ENCODE assay signal across 11 cellular contexts in genomic region chr12:64104376-64104775, GRCh38.
A peak's percentile ranks its signal among the peaks of the same experiment; 100 is the strongest.
DNase-seq lines count a peak whose midpoint lies in the region; ATAC-seq, FAIRE-seq and TF ChIP-seq lines count a peak whose summit lies in the region.
"Had no signal": no experiment of that assay in that cellular context is flagged by ENCODE, and none has a peak within 500 bp of the region (broad histone marks: within the 10 kb centered on the region; RNA-seq: fewer than 3 reads in every experiment).

No MANE protein-coding gene starts in this region.

- no peaks in the 10 kb centered on the region for H3K36me3 ChIP-seq in trophoblast cell (ENCODE audit: control insufficient read depth in 1 of 2, insufficient read depth in 2 of 2, low read length in 2 of 2)
- H3K36me3 ChIP-seq: upper lobe of left lung had no signal

- no peak overlapping the region for H2BK12ac ChIP-seq in trophoblast cell (ENCODE audit: low read length)

- peak; percentile 33 for DNase-seq in AG20443 (ENCODE audit: low spot score)
- DNase-seq in RPMI7951 (ENCODE audit: low read depth) = peak; percentile 48
- peak; percentile 24 for DNase-seq in fibroblast of gingiva (ENCODE audit: low read depth)
- DNase-seq in trophoblast cell = peak; percentile 4 to 39
- DNase-seq in GM12891 (ENCODE audit: insufficient read length, low spot score) = no peak
- no peak for DNase-seq in activated T-cell treated with anti-CD3 and anti-CD28 coated beads, Interleukin-2, amount 50 U/mL, for 48 hours
- no peak for DNase-seq in OCI-M1 (lab: John Stamatoyannopoulos, UW)
- DNase-seq: AML-193; effector CD8-positive, alpha-beta T cell; upper lobe of left lung had no signal

- H2BK5ac ChIP-seq in trophoblast cell (ENCODE audit: low read depth, low read length, poor library complexity) = no peak overlapping the region

- H3K27me3 ChIP-seq in trophoblast cell (ENCODE audit: insufficient read depth, low read length) = no peaks in the 10 kb centered on the region
- H3K27me3 ChIP-seq: upper lobe of left lung had no signal

- H3K9ac ChIP-seq in trophoblast cell (ENCODE audit: low read length) = no peak overlapping the region

- FAIRE-seq in GM12891 (lab: Jason Lieb, UNC) = no peak

- H3K27ac ChIP-seq in trophoblast cell (ENCODE audit: low read depth, low read length) = no peak overlapping the region
- H3K27ac ChIP-seq: upper lobe of left lung had no signal

- no peak overlapping the region for H3K4me2 ChIP-seq in trophoblast cell (ENCODE audit: low read length)

- H4K12ac ChIP-seq in trophoblast cell (ENCODE audit: low read depth, low read length) = no peak overlapping the region

- H3K4ac ChIP-seq in trophoblast cell (ENCODE audit: low read depth, low read length) = no peak overlapping the region

- no peak overlapping the region for H4K8ac ChIP-seq in trophoblast cell (ENCODE audit: low read depth, low read length)

- H3K9me3 ChIP-seq in trophoblast cell (ENCODE audit: insufficient read depth, low read depth, low read length) = no peaks in the 10 kb centered on the region
- H3K9me3 ChIP-seq: upper lobe of left lung had no signal

- no peaks in the 10 kb centered on the region for H3K79me2 ChIP-seq in trophoblast cell (ENCODE audit: control insufficient read depth, insufficient read depth, low read length, poor library complexity)

- no peak overlapping the region for H3K23ac ChIP-seq in trophoblast cell (ENCODE audit: low read length)

- no peak overlapping the region for H2BK120ac ChIP-seq in trophoblast cell (ENCODE audit: insufficient read depth, low read length, poor library complexity)

- TF ChIP-seq POLR2A in GM12891 (IDR thresholded peaks at IDR 0.05; ENCODE audit: low read depth, low read length) = no peak

- no peak overlapping the region for H4K91ac ChIP-seq in trophoblast cell (ENCODE audit: low read depth, low read length)

- H3K4me1 ChIP-seq in trophoblast cell (ENCODE audit: control insufficient read depth in 1 of 2, insufficient read depth in 2 of 2, low read length in 2 of 2) = no peaks in the 10 kb centered on the region
- H3K4me1 ChIP-seq: upper lobe of left lung had no signal

- no peak overlapping the region for H3K4me3 ChIP-seq in trophoblast cell (ENCODE audit: low read depth, low read length)
- H3K4me3 ChIP-seq: upper lobe of left lung had no signal

- no CpG with 5 or more reads among the region's 7 CpGs for WGBS in trophoblast cell (ENCODE audit: extremely low coverage, insufficient coverage, insufficient read length)

- H3K18ac ChIP-seq in trophoblast cell (ENCODE audit: low read length) = no peak overlapping the region

- no peak for ATAC-seq in HG03521 (IDR thresholded peaks at IDR 0.05; ENCODE audit: unreplicated experiment)

- no peak overlapping the region for H3K14ac ChIP-seq in trophoblast cell (ENCODE audit: low read length)

- no peaks in the 10 kb centered on the region for H3K79me1 ChIP-seq in trophoblast cell (ENCODE audit: low read length)

- no peak overlapping the region for H2AFZ ChIP-seq in trophoblast cell (ENCODE audit: insufficient read depth, low read length, poor library complexity)

- H2AK5ac ChIP-seq in trophoblast cell (ENCODE audit: low read length) = no peak overlapping the region

TF ChIP-seq in GM12891, 5 proteins besides CTCF, POLR2A, EP300 and RAD21:
- TF ChIP-seq POLR2AphosphoS5 (IDR thresholded peaks at IDR 0.05; ENCODE audit: low read depth, low read length) = no peak
- TF ChIP-seq POU2F2 (IDR thresholded peaks at IDR 0.05; ENCODE audit: low read depth, low read length) = no peak
- no peak for TF ChIP-seq SPI1 (IDR thresholded peaks at IDR 0.05; ENCODE audit: low read depth, low read length)
- TF ChIP-seq TAF1 (IDR thresholded peaks at IDR 0.05; ENCODE audit: low read depth, low read length) = no peak
- no peak for TF ChIP-seq PAX5 (IDR thresholded peaks at IDR 0.05; ENCODE audit: insufficient read depth, low read length, severe bottlenecking)

Comparison
In these comparisons a context has a peak if more than half of its experiments do, and no peak if none do; other contexts are left out.
1. DNase-seq: peak in AG20443 (single experiment), RPMI7951 (single experiment), fibroblast of gingiva (single experiment) and trophoblast cell (2 of 2); none in GM12891 (single experiment), activated T-cell treated with anti-CD3 and anti-CD28 coated beads, Interleukin-2, amount 50 U/mL, for 48 hours (0 of 2) and OCI-M1 (single experiment).